In genomic region chr4:140047017-140047640, GRCh38 we compare ENCODE assay signal across 9 cellular contexts.
DNase-seq lines count a peak whose midpoint lies in the region; ATAC-seq and TF ChIP-seq lines count a peak whose summit lies in the region.
"Had no signal": no experiment of that assay in that cellular context is flagged by ENCODE, and none has a peak within 500 bp of the region (broad histone marks: within the 10 kb centered on the region; RNA-seq: fewer than 3 reads in every experiment).

No MANE protein-coding gene starts in this region.

- H3K27ac ChIP-seq in dorsolateral prefrontal cortex (peak overlapping the region in 9 of 59 donors; percentile 8 to 40 (median 19)), iPS-20b (ENCODE audit: low read length) (no peak overlapping the region), suprapubic skin (peak overlapping the region; percentile 15), thyroid gland (no peak overlapping the region)

- H3K4me1 ChIP-seq in iPS-20b (ENCODE audit: insufficient read depth, low read length): peaks cover 44% of the 10 kb centered on the region; the same call in 1 of the 2 replicates
- peaks cover 41% of the 10 kb centered on the region for H3K4me1 ChIP-seq in suprapubic skin
- peaks cover 0 to 12% of the 10 kb centered on the region in 2 donors for H3K4me1 ChIP-seq in thyroid gland

- DNase-seq in NCI-H1092 (lab: John Stamatoyannopoulos, UW): peak; percentile 24
- DNase-seq in dorsolateral prefrontal cortex: peak in 7 of 10 donors; percentile 31 to 77 (median 46)
- DNase-seq in suprapubic skin (ENCODE audit: low spot score in 2 of 2): no peak
- DNase-seq in stimulated activated CD8-positive, alpha-beta memory T cell treated with anti-CD3 and anti-CD28 coated beads, Interleukin-4, amount 100 ng/mL, for 48 hours: no peak
- no peak for DNase-seq in thyroid gland
- DNase-seq in OCI-M2 (lab: John Stamatoyannopoulos, UW; ENCODE audit: unreplicated experiment): no peak

- intact Hi-C loops in dorsolateral prefrontal cortex (cut with DNase I) (loop anchor here in 1 of 2 donors (5.0 to 10.0 kb wide), 2 partner anchors 105 to 312 kb away; partner anchors contain the start of gene MAML3), thyroid gland (cut with DNase I) (no loop called here)

- peak overlapping the region; percentile 39; the same call in 1 of the 2 replicates for H3K9ac ChIP-seq in iPS-20b (ENCODE audit: low read depth, low read length)

- H3K27me3 ChIP-seq in dorsolateral prefrontal cortex (no peaks in the 10 kb centered on the region), iPS-20b (ENCODE audit: insufficient read depth, low read length) (no peaks in the 10 kb centered on the region), suprapubic skin (no peaks in the 10 kb centered on the region), thyroid gland (no peaks in the 10 kb centered on the region)

- no peak for ATAC-seq in GM19463 (IDR thresholded peaks at IDR 0.05; ENCODE audit: unreplicated experiment)
- ATAC-seq: HCT116 had no signal

- H3K4me3 ChIP-seq in dorsolateral prefrontal cortex (peak overlapping the region in 19 of 59 donors; percentile 1 to 44 (median 14)), iPS-20b (ENCODE audit: low read length) (peak overlapping the region; percentile 7; the same call in 1 of the 2 replicates), suprapubic skin (no peak overlapping the region), thyroid gland (replicated peaks in 1 of 3) (no peak overlapping the region)

- WGBS in suprapubic skin: 63% methylated on average over 17 of the region's 17 CpGs
- WGBS in thyroid gland, 2 donors: 90 to 91% methylated on average over 17 of the region's 17 CpGs

- H3K36me3 ChIP-seq in iPS-20b (ENCODE audit: insufficient read depth, low read depth, low read length) (no peaks in the 10 kb centered on the region), suprapubic skin (no peaks in the 10 kb centered on the region), thyroid gland (no peaks in the 10 kb centered on the region)

- TF ChIP-seq EP300 in suprapubic skin (IDR thresholded peaks at IDR 0.05): no peak

- H3K9me3 ChIP-seq in iPS-20b (ENCODE audit: insufficient read depth, low read depth, low read length): no peaks in the 10 kb centered on the region
- no peaks in the 10 kb centered on the region for H3K9me3 ChIP-seq in suprapubic skin
- H3K9me3 ChIP-seq in thyroid gland: no peaks in the 10 kb centered on the region

- TF ChIP-seq CTCF in dorsolateral prefrontal cortex (IDR thresholded peaks at IDR 0.05 in 54 of 56, conservative IDR thresholded peaks at IDR 0.05 in 2 of 56; ENCODE audit: low read depth in 1 of 56, partially characterized antibody in 56 of 56): no peak
- TF ChIP-seq CTCF in suprapubic skin (IDR thresholded peaks at IDR 0.05): no peak
- TF ChIP-seq CTCF in thyroid gland (IDR thresholded peaks at IDR 0.05): no peak

- TF ChIP-seq POLR2A in suprapubic skin (IDR thresholded peaks at IDR 0.05) (no peak), thyroid gland (IDR thresholded peaks at IDR 0.05) (no peak)

Comparison
In these comparisons a context has a peak if more than half of its experiments do, and no peak if none do; other contexts are left out.
1. DNase-seq: peak in NCI-H1092 (single experiment) and dorsolateral prefrontal cortex (7 of 10); none in suprapubic skin (0 of 2), stimulated activated CD8-positive, alpha-beta memory T cell treated with anti-CD3 and anti-CD28 coated beads, Interleukin-4, amount 100 ng/mL, for 48 hours (single experiment), thyroid gland (0 of 2) and OCI-M2 (single experiment).